8 cellular contexts compared by ENCODE assay signal in genomic region chr4:147157860-147158701, GRCh38.
DNase-seq lines count a peak whose midpoint lies in the region; ATAC-seq, FAIRE-seq and TF ChIP-seq lines count a peak whose summit lies in the region.

No MANE protein-coding gene starts in this region.

- in situ Hi-C loops in G401 (cut with HindIII; ENCODE audit: low sequenced_read_pairs), result no loop called here

- DNase-seq in HT-29 (ENCODE audit: low spot score) (peak; percentile 34), bronchial epithelial cell (ENCODE audit: low read depth) (peak; percentile 43), kidney (peak; percentile 74), stomach (peak; percentile 28), G401 (ENCODE audit: low spot score) (no peak), GM20000 (ENCODE audit: low spot score) (no peak)

- H3K4me3 ChIP-seq in bronchial epithelial cell (ENCODE audit: low read depth, low read length) (peak overlapping the region; percentile 45), kidney (ENCODE audit: low read length in 2 of 2) (peak overlapping the region; percentile 40 to 45), stomach (peak overlapping the region; percentile 43 to 53 (median 50))

- TF ChIP-seq EP300 in stomach (IDR thresholded peaks at IDR 0.05), result no peak

- no peak for TF ChIP-seq POLR2A in stomach (IDR thresholded peaks at IDR 0.05)

- intact Hi-C loops in kidney (cut with DNase I) (no loop called here), stomach (cut with DNase I; ENCODE audit: low total_unique reads) (no loop called here)

- H3K9ac ChIP-seq in kidney (ENCODE audit: low read length in 2 of 2), result no peak overlapping the region

- H3K27ac ChIP-seq in kidney (ENCODE audit: low read depth in 2 of 2, low read length in 2 of 2), result no peak overlapping the region
- H3K27ac ChIP-seq in stomach, result peak overlapping the region in 4 of 5 donors; percentile 47 to 74 (median 56)

- no peaks in the 10 kb centered on the region for H3K36me3 ChIP-seq in bronchial epithelial cell (ENCODE audit: control insufficient read depth, insufficient read depth, low read length)
- no peaks in the 10 kb centered on the region for H3K36me3 ChIP-seq in kidney (ENCODE audit: control insufficient read depth in 1 of 2, insufficient read depth in 2 of 2, low read length in 2 of 2)
- no peaks in the 10 kb centered on the region for H3K36me3 ChIP-seq in stomach

- TF ChIP-seq CTCF in bronchial epithelial cell (IDR thresholded peaks at IDR 0.05; ENCODE audit: insufficient read depth, low read length, severe bottlenecking) (no peak), kidney (IDR thresholded peaks at IDR 0.05; ENCODE audit: borderline replicate concordance, extremely low read depth, insufficient read depth) (no peak), stomach (IDR thresholded peaks at IDR 0.05) (no peak), GM20000 (IDR thresholded peaks at IDR 0.05; ENCODE audit: extremely low read depth, missing control alignments) (no peak)

- H3K27me3 ChIP-seq in bronchial epithelial cell (ENCODE audit: control insufficient read depth, insufficient read depth, low read length) (no peaks in the 10 kb centered on the region), stomach (no peaks in the 10 kb centered on the region)

- H3K9me3 ChIP-seq in kidney (ENCODE audit: control insufficient read depth in 1 of 2, low read length in 2 of 2) (no peaks in the 10 kb centered on the region), stomach (no peaks in the 10 kb centered on the region)

- no peaks in the 10 kb centered on the region for H3K4me1 ChIP-seq in kidney (ENCODE audit: control insufficient read depth in 1 of 2, insufficient read depth in 1 of 2, low read depth in 1 of 2, low read length in 2 of 2)
- H3K4me1 ChIP-seq in stomach, result peaks cover 0 to 17% (median 12%) of the 10 kb centered on the region in 4 donors

- ATAC-seq in HG02973 (IDR thresholded peaks at IDR 0.05; ENCODE audit: unreplicated experiment), result no peak
- no peak for ATAC-seq in GM21528 (IDR thresholded peaks at IDR 0.05; ENCODE audit: low FRiP score, unreplicated experiment)

- FAIRE-seq in bronchial epithelial cell (lab: Jason Lieb, UNC) (no peak), kidney (lab: Jason Lieb, UNC) (no peak)

- WGBS in stomach, 5 donors, result 4 to 8% (median 6%) methylated on average over 23 to 29 of the region's 29 CpGs

Comparison
In these comparisons a context has a peak if more than half of its experiments do, and no peak if none do; other contexts are left out.
1. DNase-seq: peak in HT-29 (single experiment), bronchial epithelial cell (single experiment), kidney (single experiment) and stomach (single experiment); none in G401 (single experiment) and GM20000 (single experiment).
2. H3K27ac ChIP-seq: peak in stomach (4 of 5); none in kidney (0 of 2).
3. Peak in every context shown above with its lines, with median percentiles within 50 percentile points of each other: H3K4me3 ChIP-seq.